Comparison of ENCODE assay signal across 7 cellular contexts in the genomic region with DNA sequence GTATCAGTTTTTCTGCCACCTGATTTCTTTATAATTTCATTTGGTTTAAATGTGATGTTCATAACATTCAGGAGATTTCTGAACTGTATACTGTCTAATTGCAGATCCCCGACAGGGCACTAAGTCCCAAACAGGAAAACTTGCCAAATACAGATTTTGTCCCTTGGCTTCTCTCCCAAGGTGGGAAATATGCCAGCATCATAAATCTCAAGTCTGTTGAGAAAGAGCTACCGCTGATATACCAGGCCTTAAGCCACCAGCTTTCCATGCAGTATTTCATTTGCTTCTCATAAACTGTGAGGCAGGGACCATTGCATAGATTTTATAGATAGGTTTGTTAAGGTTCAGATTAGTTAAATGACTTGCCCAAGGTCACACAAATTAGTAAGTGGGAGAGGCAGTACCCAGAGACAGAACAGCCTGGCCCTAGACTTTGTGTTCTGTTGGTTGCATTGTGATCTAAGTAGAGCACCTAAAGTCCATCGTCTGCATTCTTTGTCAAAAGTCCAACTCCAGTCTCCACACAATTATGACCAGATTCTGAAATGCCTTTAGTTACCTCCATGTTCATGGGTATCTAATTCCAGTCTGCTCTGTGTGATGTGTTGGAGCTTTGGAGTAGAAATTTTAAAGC. TPM values are rescaled to one million over a fixed set of nuclear protein-coding genes. Genes with fewer than 3 reads are reported as not detected.
DNase-seq lines count a peak whose midpoint lies in the region; ATAC-seq and TF ChIP-seq lines count a peak whose summit lies in the region.

No MANE protein-coding gene starts in this region.

- H3K9me3 ChIP-seq in lower lobe of right lung (no peaks in the 10 kb centered on the region), upper lobe of left lung (no peaks in the 10 kb centered on the region)

- H3K4me3 ChIP-seq in lower lobe of right lung = no peak overlapping the region
- H3K4me3 ChIP-seq in upper lobe of left lung = no peak overlapping the region

- ATAC-seq in lower lobe of right lung = peak; percentile 35 to 62
- ATAC-seq in upper lobe of left lung (ENCODE audit: low FRiP score in 2 of 2) = no peak
- no peak for ATAC-seq in GM19467 (IDR thresholded peaks at IDR 0.05; ENCODE audit: unreplicated experiment)

- H3K27me3 ChIP-seq in lower lobe of right lung (ENCODE audit: low read depth) = no peaks in the 10 kb centered on the region
- no peaks in the 10 kb centered on the region for H3K27me3 ChIP-seq in upper lobe of left lung

- DNase-seq in LHCN-M2 (ENCODE audit: low read depth) (peak; percentile 40), cerebellum (ENCODE audit: low spot score) (peak; percentile 75), lower lobe of right lung (no peak), upper lobe of left lung (no peak), GM19238 (ENCODE audit: insufficient read length, low spot score) (no peak)
- no peak for DNase-seq in activated naive CD4-positive, alpha-beta T cell treated with Interleukin-2 at 50 U/mL for 16 hours

- no peak for TF ChIP-seq POLR2A in upper lobe of left lung (IDR thresholded peaks at IDR 0.05)

- H3K27ac ChIP-seq in lower lobe of right lung (no peak overlapping the region), upper lobe of left lung (peak overlapping the region; percentile 2 to 52 (median 40))

- TF ChIP-seq CTCF in lower lobe of right lung (IDR thresholded peaks at IDR 0.05) = no peak
- TF ChIP-seq CTCF in upper lobe of left lung (IDR thresholded peaks at IDR 0.05) = no peak

- H3K36me3 ChIP-seq in lower lobe of right lung (no peaks in the 10 kb centered on the region), upper lobe of left lung (peaks cover 0 to 4% (median 0%) of the 10 kb centered on the region in 4 donors)

- TF ChIP-seq EP300 in upper lobe of left lung (IDR thresholded peaks at IDR 0.05) = no peak

- H3K4me1 ChIP-seq in lower lobe of right lung = peaks cover 32% of the 10 kb centered on the region
- H3K4me1 ChIP-seq in upper lobe of left lung = peaks cover 9 to 30% (median 21%) of the 10 kb centered on the region in 4 donors

- intact Hi-C loops in lower lobe of right lung (cut with DNase I) = no loop called here

- WGBS in upper lobe of left lung, 2 donors = 20 to 21% methylated on average over 3 of the region's 3 CpGs

RNA-seq across cellular contexts. Expression of a gene that starts 16.2 kb away (rescaled TPM):
- total RNA-seq in LHCN-M2 (2014; rRNA removed) (0.11 TPM in 1 of 2 replicates, not detected in the other), cerebellum (13.5 TPM), lower lobe of right lung (2.2 TPM), upper lobe of left lung (1 to 10 TPM in 3 of 6 donors, not detected in 3; 1.6 to 3.1 (median 2.1) TPM)
- 0.09 TPM for polyA plus RNA-seq in LHCN-M2 (2012)

Comparison
In these comparisons a context has a peak if more than half of its experiments do, and no peak if none do; other contexts are left out.
1. DNase-seq: peak in LHCN-M2 (single experiment) and cerebellum (single experiment); none in lower lobe of right lung (single experiment), upper lobe of left lung (0 of 2), activated naive CD4-positive, alpha-beta T cell treated with Interleukin-2 at 50 U/mL for 16 hours (single experiment) and GM19238 (single experiment).
2. ATAC-seq: peak in lower lobe of right lung (2 of 2); none in upper lobe of left lung (0 of 2) and GM19467 (single experiment).